ENCODE assay signal across 28 cellular contexts in genomic region chr14:54836231-54836630, GRCh38.
"Had no signal": no experiment of that assay in that cellular context is flagged by ENCODE, and none has a peak within 500 bp of the region (broad histone marks: within the 10 kb centered on the region; RNA-seq: fewer than 3 reads in every experiment).

No MANE protein-coding gene starts in this region.

- H3K4me2 ChIP-seq: neural progenitor cell, smooth muscle cell had no signal

- H3K9ac ChIP-seq: neural progenitor cell, parathyroid adenoma had no signal

- ATAC-seq: naive thymus-derived CD4-positive, alpha-beta T cell; natural killer cell; psoas muscle; right cardiac atrium; sciatic nerve; stimulated activated memory B cell treated with anti-CD40 and anti-IgM and Interleukin-4, amounts not matched to agents 10 μg/mL and 1 μg/mL and 100 μg/mL, for 72 hours had no signal

- H2AFZ ChIP-seq: neural progenitor cell, parathyroid adenoma had no signal

- H3K36me3 ChIP-seq: neural progenitor cell, ovary, thoracic aorta, thyroid gland, tibial nerve, vagina had no signal

- H3K9me3 ChIP-seq: ovary, psoas muscle, spleen, thoracic aorta, thyroid gland, tibial nerve, upper lobe of left lung, vagina had no signal

- H3K27me3 ChIP-seq: neural progenitor cell, ovary, spleen, thyroid gland, tibial nerve, upper lobe of left lung, vagina had no signal

- H3K4me1 ChIP-seq: neural progenitor cell, parathyroid adenoma, psoas muscle, spleen, thyroid gland, vagina had no signal

- H3K4me3 ChIP-seq: neural progenitor cell, ovary, psoas muscle, skin epidermis, smooth muscle cell, spleen, thoracic aorta, thyroid gland, tibial nerve, upper lobe of left lung, vagina had no signal

- DNase-seq: naive thymus-derived CD4-positive, alpha-beta T cell; natural killer cell; occipital lobe; ovary; posterior cingulate gyrus; psoas muscle; right cardiac atrium; spleen; stimulated activated CD4-positive, alpha-beta T cell treated with anti-CD3 and anti-CD28 coated beads, Interleukin-12 subunit alpha, Interleukin-12 subunit beta, amount 100 ng/mL, for 4 hours; stimulated activated CD4-positive, alpha-beta T cell treated with anti-CD3 and anti-CD28 coated beads, Interleukin-1b, Interleukin-23, amount 100 ng/mL, for 48 hours; stimulated activated CD4-positive, alpha-beta T cell treated with anti-CD3 and anti-CD28 coated beads, Interleukin-4, amount 100 ng/mL, for 1 hour; stimulated activated CD4-positive, alpha-beta T cell treated with anti-CD3 and anti-CD28 coated beads, Interleukin-4, amount 100 ng/mL, for 4 hours; stimulated activated CD8-positive, alpha-beta memory T cell treated with anti-CD3 and anti-CD28 coated beads, Interleukin-4, amount 100 ng/mL, for 48 hours; stimulated activated naive CD4-positive, alpha-beta T cell treated with Interleukin-2 at 50 U/mL for 16 hours; substantia nigra; thyroid gland; trophoblast cell; upper lobe of left lung had no signal

- H3K79me2 ChIP-seq: parathyroid adenoma had no signal

- FAIRE-seq: urothelium cell line had no signal

- H3K27ac ChIP-seq: neural progenitor cell, ovary, parathyroid adenoma, psoas muscle, skin epidermis, spleen, thoracic aorta, thyroid gland, tibial nerve, upper lobe of left lung, vagina had no signal
